20 cellular contexts compared by ENCODE assay signal in genomic region chr21:8994640-8995511, GRCh38.
DNase-seq lines count a peak whose midpoint lies in the region; FAIRE-seq and TF ChIP-seq lines count a peak whose summit lies in the region.
"Had no signal": no experiment of that assay in that cellular context is flagged by ENCODE, and none has a peak within 500 bp of the region (broad histone marks: within the 10 kb centered on the region; RNA-seq: fewer than 3 reads in every experiment).

No MANE protein-coding gene starts in this region.

- POLR2A ChIA-PET in CD8-positive, alpha-beta memory T cell (lab: Charles Lee) = no interaction called here

- TF ChIP-seq CTCF in astrocyte (IDR thresholded peaks at IDR 0.05; ENCODE audit: insufficient read depth, low read depth, low read length) = no peak
- TF ChIP-seq CTCF in kidney (IDR thresholded peaks at IDR 0.05; ENCODE audit: borderline replicate concordance, extremely low read depth, insufficient read depth) = no peak

- H3K36me3 Mint-ChIP-seq in astrocyte (ENCODE audit: low read depth, unreplicated experiment) = no peaks in the 10 kb centered on the region
- H3K36me3 Mint-ChIP-seq in CD8-positive, alpha-beta memory T cell = peaks cover 0 to 16% (median 0%) of the 10 kb centered on the region in 3 donors

- no peak overlapping the region for H3K4me3 Mint-ChIP-seq in astrocyte (ENCODE audit: unreplicated experiment)
- H3K4me3 Mint-ChIP-seq in CD8-positive, alpha-beta memory T cell = no peak overlapping the region
- H3K4me3 Mint-ChIP-seq: memory B cell had no signal

- no peak overlapping the region for H2AFZ ChIP-seq in astrocyte (ENCODE audit: low read depth, low read length)

- H3K36me3 ChIP-seq in astrocyte (ENCODE audit: insufficient read depth, low read length) (no peaks in the 10 kb centered on the region), kidney (ENCODE audit: control insufficient read depth in 1 of 2, insufficient read depth in 2 of 2, low read length in 2 of 2) (no peaks in the 10 kb centered on the region)
- no peaks in the 10 kb centered on the region for H3K36me3 ChIP-seq in CD8-positive, alpha-beta memory T cell (ENCODE audit: insufficient read depth, low read length)
- H3K36me3 ChIP-seq: adrenal gland, cardiac muscle cell had no signal

- DNase-seq in NCI-H1694 (lab: John Stamatoyannopoulos, UW) = peak; percentile 80
- DNase-seq in astrocyte (ENCODE audit: low read depth) = no peak
- no peak for DNase-seq in kidney
- no peak for DNase-seq in stimulated activated CD4-positive, alpha-beta T cell treated with anti-CD3 and anti-CD28 coated beads, Interleukin-2, amount 100 ng/mL, for 48 hours
- DNase-seq in CD8-positive, alpha-beta memory T cell = no peak
- DNase-seq in NOMO-1 treated with dmso at 0.1 percent for 144 hours (lab: John Stamatoyannopoulos, UW; ENCODE audit: unreplicated experiment) = no peak
- no peak for DNase-seq in UCSD-AML1 (lab: John Stamatoyannopoulos, UW; ENCODE audit: unreplicated experiment)
- DNase-seq: activated gamma-delta T cell treated with Interleukin-2 at 50 U/mL for 16 hours; adrenal gland; Caco-2; dorsolateral prefrontal cortex; KBM-7; NCI-H187 treated with DMSO at 0.1 percent for 48 hours; right cardiac atrium; stimulated activated CD4-positive, alpha-beta T cell treated with anti-CD3 and anti-CD28 coated beads, Interleukin-15, amount 100 ng/mL, for 24 hours had no signal

- H3K9ac ChIP-seq in astrocyte (ENCODE audit: low read length) (no peak overlapping the region), kidney (ENCODE audit: low read length in 2 of 2) (no peak overlapping the region)

- H3K27me3 ChIP-seq in astrocyte (ENCODE audit: insufficient read depth, low read length) = no peaks in the 10 kb centered on the region
- H3K27me3 ChIP-seq in CD8-positive, alpha-beta memory T cell (ENCODE audit: insufficient read depth, low read length, poor library complexity, severe bottlenecking) = no peaks in the 10 kb centered on the region
- H3K27me3 ChIP-seq: cardiac muscle cell had no signal

- FAIRE-seq in G401.6 (lab: Jason Lieb, UNC) (peak; percentile 93), astrocyte (lab: Jason Lieb, UNC) (peak; percentile 90), kidney (lab: Jason Lieb, UNC) (peak; percentile 91)

- H3K9me3 ChIP-seq in astrocyte (ENCODE audit: insufficient read depth, low read depth, low read length) (peaks cover 31% of the 10 kb centered on the region), kidney (ENCODE audit: control insufficient read depth in 1 of 2, low read length in 2 of 2) (no peaks in the 10 kb centered on the region)
- no peaks in the 10 kb centered on the region for H3K9me3 ChIP-seq in CD8-positive, alpha-beta memory T cell (ENCODE audit: low read length)
- H3K9me3 ChIP-seq: adrenal gland had no signal

- H3K4me3 ChIP-seq in astrocyte (ENCODE audit: insufficient read depth, low read depth, low read length) (no peak overlapping the region), kidney (ENCODE audit: low read length in 2 of 2) (no peak overlapping the region)
- no peak overlapping the region for H3K4me3 ChIP-seq in CD8-positive, alpha-beta memory T cell (ENCODE audit: low read length)
- H3K4me3 ChIP-seq: adrenal gland, cardiac muscle cell, dorsolateral prefrontal cortex, gastroesophageal sphincter had no signal

- peaks cover 41% of the 10 kb centered on the region for H3K9me3 Mint-ChIP-seq in astrocyte (ENCODE audit: unreplicated experiment)
- peaks cover 31 to 57% (median 39%) of the 10 kb centered on the region in 5 donors for H3K9me3 Mint-ChIP-seq in CD8-positive, alpha-beta memory T cell

- no peaks in the 10 kb centered on the region for H3K4me1 Mint-ChIP-seq in astrocyte (ENCODE audit: low read depth, unreplicated experiment)
- H3K4me1 Mint-ChIP-seq in CD8-positive, alpha-beta memory T cell = no peaks in the 10 kb centered on the region
- H3K4me1 Mint-ChIP-seq: memory B cell had no signal

- H4K20me1 ChIP-seq in astrocyte (ENCODE audit: insufficient read depth, low read length) = no peaks in the 10 kb centered on the region

- no peak overlapping the region for H3K4me2 ChIP-seq in astrocyte (ENCODE audit: low read length)

- no peaks in the 10 kb centered on the region for H3K79me2 ChIP-seq in astrocyte (ENCODE audit: insufficient read depth, low read length)

- CTCF ChIA-PET in CD8-positive, alpha-beta memory T cell (lab: Charles Lee) = no interaction called here

- H3K27ac Mint-ChIP-seq in astrocyte (ENCODE audit: unreplicated experiment) = no peak overlapping the region
- H3K27ac Mint-ChIP-seq in CD8-positive, alpha-beta memory T cell = no peak overlapping the region
- H3K27ac Mint-ChIP-seq: memory B cell had no signal

- intact Hi-C loops in kidney (cut with DNase I) = no loop called here

- H3K27ac ChIP-seq in astrocyte (ENCODE audit: low read depth, low read length) = no peak overlapping the region
- H3K27ac ChIP-seq in kidney (ENCODE audit: low read depth in 2 of 2, low read length in 2 of 2) = no peak overlapping the region
- no peak overlapping the region for H3K27ac ChIP-seq in CD8-positive, alpha-beta memory T cell (ENCODE audit: low read depth, low read length)
- H3K27ac ChIP-seq: adrenal gland, cardiac muscle cell, dorsolateral prefrontal cortex, gastroesophageal sphincter, VCaP had no signal

- H3K4me1 ChIP-seq in astrocyte (ENCODE audit: insufficient read depth, low read length) (no peaks in the 10 kb centered on the region), kidney (ENCODE audit: control insufficient read depth in 1 of 2, insufficient read depth in 1 of 2, low read depth in 1 of 2, low read length in 2 of 2) (no peaks in the 10 kb centered on the region)
- H3K4me1 ChIP-seq in CD8-positive, alpha-beta memory T cell (ENCODE audit: insufficient read depth, low read length) = no peaks in the 10 kb centered on the region
- H3K4me1 ChIP-seq: adrenal gland, Caco-2 had no signal

- no peaks in the 10 kb centered on the region for H3K27me3 Mint-ChIP-seq in astrocyte (ENCODE audit: low read depth, unreplicated experiment)
- H3K27me3 Mint-ChIP-seq in CD8-positive, alpha-beta memory T cell = peaks cover 25 to 47% of the 10 kb centered on the region in 2 donors
